Comparison of ENCODE assay signal across 9 cellular contexts in the genomic region with DNA sequence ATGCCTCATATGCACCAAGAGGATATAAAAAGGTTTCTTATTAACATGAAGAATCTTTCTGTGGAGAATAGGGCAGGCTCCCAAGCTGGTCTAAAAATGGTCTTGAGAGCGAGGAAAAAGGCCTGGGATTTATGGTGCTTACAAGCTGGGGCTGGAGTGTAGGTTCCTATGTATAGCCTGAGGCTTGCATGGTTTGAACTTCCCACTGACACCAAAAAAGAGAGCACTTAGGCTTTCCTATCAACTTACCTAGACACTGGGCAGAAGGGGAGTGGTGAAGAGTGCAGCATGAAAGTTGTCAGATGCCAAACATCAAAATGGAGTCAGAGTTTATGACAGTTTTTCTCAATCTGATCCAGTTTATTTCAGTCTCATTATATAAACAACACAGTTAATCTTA.
"Had no signal": no experiment of that assay in that cellular context is flagged by ENCODE, and none has a peak within 500 bp of the region (broad histone marks: within the 10 kb centered on the region; RNA-seq: fewer than 3 reads in every experiment).

No MANE protein-coding gene starts in this region.

- FAIRE-seq: H54, HTR-8/SVneo, K562 had no signal

- H3K4me3 ChIP-seq: GM23248, K562 had no signal

- H2AFZ ChIP-seq: GM23248 had no signal

- ATAC-seq: K562 had no signal

- H3K27ac ChIP-seq: GM23248 had no signal

- DNase-seq: GM23248, GOT3, H9, HCEC 1CT, IMR-90, KG1 had no signal

- H3K9ac ChIP-seq: GM23248 had no signal
